Comparison of ENCODE assay signal across 32 cellular contexts in genomic region chr12:114789276-114789675, GRCh38.
"Had no signal": no experiment of that assay in that cellular context is flagged by ENCODE, and none has a peak within 500 bp of the region (broad histone marks: within the 10 kb centered on the region; RNA-seq: fewer than 3 reads in every experiment).

No MANE protein-coding gene starts in this region.

- ATAC-seq: activated naive CD4-positive, alpha-beta T cell treated with anti-CD3 and anti-CD28 coated beads, Interleukin-2, amount 50 U/mL, for 72 hours; activated naive CD8-positive, alpha-beta T cell treated with anti-CD3 and anti-CD28 coated beads, Interleukin-2, amount 50 U/mL, for 24 hours; activated T-cell treated with anti-CD3 and anti-CD28 coated beads, Interleukin-2, amount 50 U/mL, for 4 hours; activated T-cell treated with anti-CD3 and anti-CD28 coated beads, Interleukin-2, amount 50 U/mL, for 72 hours; activated T-helper 17 cell treated with anti-CD3 and anti-CD28 coated beads, Interleukin-2, amount 50 U/mL, for 72 hours; body of pancreas had no signal

- H3K9me3 ChIP-seq: adrenal gland, ascending aorta, body of pancreas, breast epithelium had no signal

- H3K4me3 ChIP-seq: adrenal gland, ascending aorta, body of pancreas, breast epithelium, cardiac muscle cell had no signal

- H3K27me3 ChIP-seq: adrenal gland, ascending aorta, body of pancreas, brain microvascular endothelial cell, breast epithelium, cardiac muscle cell had no signal

- DNase-seq: activated effector memory CD4-positive, alpha-beta T cell treated with anti-CD3 and anti-CD28 coated beads, Interleukin-2, amount 50 U/mL, for 16 hours; activated effector memory CD4-positive, alpha-beta T cell treated with Interleukin-2 at 50 U/mL for 16 hours; activated gamma-delta T cell; activated gamma-delta T cell treated with Interleukin-2 at 50 U/mL for 16 hours; activated naive CD4-positive, alpha-beta T cell; activated naive CD4-positive, alpha-beta T cell treated with anti-CD3 and anti-CD28 coated beads for 36 hours; activated naive CD4-positive, alpha-beta T cell treated with anti-CD3 and anti-CD28 coated beads, Interleukin-2, amount 10 ng/mL, durations not matched to agents 7 days and 5 days; activated naive CD4-positive, alpha-beta T cell treated with anti-CD3 and anti-CD28 coated beads, Interleukin-2, amount 50 U/mL, for 16 hours; activated naive CD4-positive, alpha-beta T cell treated with Interleukin-2 at 50 U/mL for 16 hours; activated naive CD8-positive, alpha-beta T cell treated with anti-CD3 and anti-CD28 coated beads for 36 hours; activated naive CD8-positive, alpha-beta T cell treated with anti-CD3 and anti-CD28 coated beads, Interleukin-2, amount 10 ng/mL, durations not matched to agents 7 days and 5 days; activated naive CD8-positive, alpha-beta T cell treated with anti-CD3 and anti-CD28 coated beads, Interleukin-2, amount 50 U/mL, for 24 hours; activated T-cell treated with anti-CD3 and anti-CD28 coated beads, Interleukin-2, amount 50 U/mL, for 1 hour; activated T-cell treated with anti-CD3 and anti-CD28 coated beads, Interleukin-2, amount 50 U/mL, for 24 hours; activated T-cell treated with anti-CD3 and anti-CD28 coated beads, Interleukin-2, amount 50 U/mL, for 4 hours; activated T-cell treated with anti-CD3 and anti-CD28 coated beads, Interleukin-2, amount 50 U/mL, for 48 hours; activated T-cell treated with anti-CD3 and anti-CD28 coated beads, Interleukin-2, amount 50 U/mL, for 72 hours; adrenal gland; amniotic stem cell; amygdala; anterior cingulate cortex; aorta; body of pancreas; brain microvascular endothelial cell; caudate nucleus; central memory CD4-positive, alpha-beta T cell; cerebellar nuclear complex had no signal

- H3K4me1 ChIP-seq: ascending aorta, body of pancreas, breast epithelium had no signal

- H3K27ac ChIP-seq: adrenal gland, ascending aorta, body of pancreas, brain microvascular endothelial cell, breast epithelium, cardiac muscle cell had no signal

- H3K36me3 ChIP-seq: adrenal gland, ascending aorta, brain microvascular endothelial cell, breast epithelium, cardiac muscle cell had no signal
